ENCODE assay signal across 12 cellular contexts in the genomic region with DNA sequence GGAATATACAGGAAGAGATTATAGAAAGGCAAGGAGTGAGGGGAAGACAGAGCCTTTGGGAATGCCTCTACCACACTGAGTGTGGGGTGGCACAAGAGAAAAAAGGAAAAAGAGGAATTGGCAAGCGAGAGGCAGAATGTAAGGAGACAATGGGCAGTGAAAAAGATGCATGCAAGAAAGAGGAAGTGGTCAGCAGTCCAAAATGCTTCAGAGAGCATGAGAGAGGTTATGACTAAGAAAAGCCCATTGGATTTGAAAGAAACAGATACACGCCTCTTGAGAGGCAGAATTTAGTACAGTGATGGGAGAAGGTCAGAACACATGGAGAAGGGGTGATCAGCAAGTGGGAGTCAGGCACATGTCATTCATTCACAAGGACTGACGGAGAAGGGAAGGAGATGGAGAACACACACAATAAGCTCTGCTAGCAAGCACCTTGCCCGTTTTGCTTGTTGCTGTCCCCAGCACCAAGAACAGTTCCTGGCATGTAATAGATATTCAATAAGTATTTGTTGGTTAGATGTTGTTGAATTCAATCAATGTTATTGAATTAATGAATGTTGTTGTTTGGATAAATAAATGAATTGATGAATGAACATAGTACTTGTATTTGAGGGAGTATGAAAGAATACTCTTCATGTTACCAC. TPM values are rescaled to one million over a fixed set of nuclear protein-coding genes. Genes with fewer than 3 reads are reported as not detected.
A peak's percentile ranks its signal among the peaks of the same experiment; 100 is the strongest.
DNase-seq lines count a peak whose midpoint lies in the region; ATAC-seq and TF ChIP-seq lines count a peak whose summit lies in the region.
"Had no signal": no experiment of that assay in that cellular context is flagged by ENCODE, and none has a peak within 500 bp of the region (broad histone marks: within the 10 kb centered on the region; RNA-seq: fewer than 3 reads in every experiment).

No MANE protein-coding gene starts in this region.

- no peak overlapping the region for H3T11ph ChIP-seq in H9 (ENCODE audit: low read length)

- H3K36me3 Mint-ChIP-seq in H9 (ENCODE audit: insufficient read depth in 1 of 3, low read depth in 3 of 3), result no peaks in the 10 kb centered on the region

- ATAC-seq in GM18508 (IDR thresholded peaks at IDR 0.05; ENCODE audit: insufficient read depth, unreplicated experiment) (peak; percentile 99), GM21526 (IDR thresholded peaks at IDR 0.05; ENCODE audit: low FRiP score, unreplicated experiment) (peak; percentile 85), HG03139 (IDR thresholded peaks at IDR 0.05; ENCODE audit: unreplicated experiment) (peak; percentile 98)
- ATAC-seq: gastroesophageal sphincter had no signal

- H3K9ac ChIP-seq in H9 (ENCODE audit: extremely low read depth, insufficient read length, low read length), result no peak overlapping the region

- no peak overlapping the region for H3K56ac ChIP-seq in H9 (ENCODE audit: insufficient read length, low read depth, low read length)

- no peak for TF ChIP-seq CTCF in H9 (conservative IDR thresholded peaks at IDR 0.05)

- H2AK5ac ChIP-seq in H9 (ENCODE audit: insufficient read length, low read length), result no peak overlapping the region

- H2BK15ac ChIP-seq in H9 (ENCODE audit: low read depth, low read length), result no peak overlapping the region

- no peak overlapping the region for H3K27ac ChIP-seq in H9 (ENCODE audit: insufficient read length, low read depth, low read length)
- H3K27ac ChIP-seq: gastroesophageal sphincter, SJCRH30 had no signal

- no peak overlapping the region for H3K4me2 ChIP-seq in H9 (ENCODE audit: insufficient read depth, insufficient read length, low read length)

- peaks cover 12% of the 10 kb centered on the region; the same call in 1 of the 2 replicates for H3K27me3 ChIP-seq in H9 (ENCODE audit: insufficient read depth, low read length)
- H3K27me3 ChIP-seq: SJCRH30 had no signal

- no peaks in the 10 kb centered on the region for H3K79me2 ChIP-seq in H9 (ENCODE audit: insufficient read depth, low read length)

- peak; percentile 4 for DNase-seq in OCI-M2 (lab: John Stamatoyannopoulos, UW; ENCODE audit: unreplicated experiment)
- no peak for DNase-seq in cerebellar nuclear complex (lab: John Stamatoyannopoulos, UW)
- DNase-seq in nucleus accumbens (lab: John Stamatoyannopoulos, UW), result no peak
- DNase-seq in H9, result no peak
- DNase-seq in SW480 (ENCODE audit: low spot score), result no peak
- DNase-seq: CD4-positive, alpha-beta T cell; SJCRH30 had no signal

- H2BK5ac ChIP-seq in H9 (ENCODE audit: insufficient read length, low read length), result no peak overlapping the region

- H3K9me3 ChIP-seq in H9 (ENCODE audit: control insufficient read depth, low read depth, low read length), result no peaks in the 10 kb centered on the region
- H3K9me3 ChIP-seq: gastroesophageal sphincter, SJCRH30 had no signal

- H3K4me1 Mint-ChIP-seq in H9, result no peaks in the 10 kb centered on the region; a peak in 1 of 4 replicates

- H4K91ac ChIP-seq in H9 (ENCODE audit: insufficient read length, low read depth, low read length), result no peak overlapping the region

- H4K8ac ChIP-seq in H9 (replicated peaks; ENCODE audit: insufficient read length, low read depth, low read length), result no peak overlapping the region

- H3K23me2 ChIP-seq in H9 (ENCODE audit: insufficient read length, low read depth, low read length, poor library complexity, severe bottlenecking), result no peaks in the 10 kb centered on the region

- H3K14ac ChIP-seq in H9 (ENCODE audit: insufficient read depth, low read length), result no peak overlapping the region

- no peaks in the 10 kb centered on the region for H3K79me1 ChIP-seq in H9 (ENCODE audit: insufficient read depth, low read depth, low read length, poor library complexity, severe bottlenecking)

- no CpG with 5 or more reads among the region's 4 CpGs for WGBS in H9 (ENCODE audit: extremely low coverage, insufficient read length, low lambda C conversion rate)

- no peaks in the 10 kb centered on the region for H3K4me1 ChIP-seq in H9 (ENCODE audit: insufficient read depth, low read length)
- H3K4me1 ChIP-seq: SJCRH30 had no signal

- no peaks in the 10 kb centered on the region for H4K20me1 ChIP-seq in H9 (ENCODE audit: control insufficient read depth, insufficient read depth, insufficient read length)

- H3K9me3 Mint-ChIP-seq in H9, result no peaks in the 10 kb centered on the region
- H3K9me3 Mint-ChIP-seq: CD4-positive, alpha-beta T cell had no signal

- H2BK120ac ChIP-seq in H9 (ENCODE audit: low read depth, low read length, poor library complexity, severe bottlenecking), result no peak overlapping the region

- peaks cover 34% of the 10 kb centered on the region; the same call in 1 of the 2 replicates for H3K27me3 Mint-ChIP-seq in H9 (ENCODE audit: low read depth)

- no peak overlapping the region for H2BK12ac ChIP-seq in H9 (ENCODE audit: insufficient read length, low read depth, low read length)

- no peak overlapping the region for H2BK20ac ChIP-seq in H9 (ENCODE audit: low read depth, low read length, poor library complexity, severe bottlenecking)

- H3K27ac Mint-ChIP-seq in H9, result no peak overlapping the region
- H3K27ac Mint-ChIP-seq: CD4-positive, alpha-beta T cell had no signal

- no peak overlapping the region for H4K5ac ChIP-seq in H9 (ENCODE audit: insufficient read length, low read depth, low read length)

- no peak overlapping the region for H3K18ac ChIP-seq in H9 (ENCODE audit: insufficient read length, low read depth, low read length)

- no peak overlapping the region for H3K4me3 Mint-ChIP-seq in H9
- H3K4me3 Mint-ChIP-seq: CD4-positive, alpha-beta T cell had no signal

- H3K23ac ChIP-seq in H9 (ENCODE audit: insufficient read length, low read depth, low read length), result no peak overlapping the region

- H2AFZ ChIP-seq in H9 (ENCODE audit: low read length), result no peak overlapping the region

- no peak overlapping the region for H3K4ac ChIP-seq in H9 (ENCODE audit: low read depth, low read length)

RNA-seq across cellular contexts. Expression of a gene that starts 6.3 kb away (rescaled TPM):
- total RNA-seq in H9 (2021), result 0.57 and 0.70 TPM in 2 replicates
- total RNA-seq: bronchial epithelial cell had no signal
